ENCODE assay signal across 23 cellular contexts in the genomic region with DNA sequence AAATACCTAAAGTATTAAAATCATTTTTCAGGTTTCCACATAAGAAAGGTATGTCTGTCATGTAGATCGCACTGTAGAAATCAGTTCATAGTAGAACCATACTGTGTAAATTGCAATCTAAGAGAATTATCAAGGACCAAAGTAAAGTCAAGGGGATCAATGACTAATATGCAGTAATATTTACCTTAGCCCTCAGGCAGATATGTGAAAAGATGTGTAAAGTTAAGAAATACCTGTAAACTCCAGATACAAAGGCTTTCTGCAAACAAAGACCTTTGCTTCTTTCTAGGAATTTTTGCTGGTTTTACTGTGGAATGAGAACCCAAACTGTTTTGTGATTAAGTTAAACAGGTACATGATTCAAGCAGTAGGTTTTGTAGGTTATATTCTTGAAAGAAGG. TPM values are rescaled to one million over a fixed set of nuclear protein-coding genes. Genes with fewer than 3 reads are reported as not detected.
A peak's percentile ranks its signal among the peaks of the same experiment; 100 is the strongest.
DNase-seq lines count a peak whose midpoint lies in the region; ATAC-seq and TF ChIP-seq lines count a peak whose summit lies in the region.
"Had no signal": no experiment of that assay in that cellular context is flagged by ENCODE, and none has a peak within 500 bp of the region (broad histone marks: within the 10 kb centered on the region; RNA-seq: fewer than 3 reads in every experiment).

No MANE protein-coding gene starts in this region.

- H3K4me1 ChIP-seq in HEK293 (ENCODE audit: control insufficient read depth, insufficient read depth, low read length) = no peaks in the 10 kb centered on the region
- H3K4me1 ChIP-seq: prostate gland, testis had no signal

- peaks cover 33% of the 10 kb centered on the region for H3K9me3 Mint-ChIP-seq in T-helper 1 cell treated with Interleukin-12 subunit alpha and Interleukin-12 subunit beta and Interleukin-4 antibody, amounts not matched to agents 30 μg/mL and 1 μg/mL, for 36 hours
- H3K9me3 Mint-ChIP-seq in activated naive CD8-positive, alpha-beta T cell treated with anti-CD3 and anti-CD28 coated beads, Interleukin-2, amount 10 ng/mL, durations not matched to agents 7 days and 5 days = peaks cover 11% of the 10 kb centered on the region
- H3K9me3 Mint-ChIP-seq in neural crest cell = peaks cover 14% of the 10 kb centered on the region

- H3K27ac ChIP-seq in HEK293 (ENCODE audit: extremely low read depth, low read depth, low read length) = no peak overlapping the region
- H3K27ac ChIP-seq: BLaER1, prostate gland, testis had no signal

- peak overlapping the region; percentile 39 for H3K4me3 Mint-ChIP-seq in T-helper 1 cell treated with Interleukin-12 subunit alpha and Interleukin-12 subunit beta and Interleukin-4 antibody, amounts not matched to agents 30 μg/mL and 1 μg/mL, for 36 hours
- peak overlapping the region; percentile 23 for H3K4me3 Mint-ChIP-seq in activated naive CD8-positive, alpha-beta T cell treated with anti-CD3 and anti-CD28 coated beads, Interleukin-2, amount 10 ng/mL, durations not matched to agents 7 days and 5 days
- no peak overlapping the region for H3K4me3 Mint-ChIP-seq in neural crest cell
- H3K4me3 Mint-ChIP-seq: nephron progenitor cell; T-helper 2 cell treated with Interferon-gamma antibody and Interleukin-4, amounts not matched to agents 5 μg/mL and 100 μg/mL, for 36 hours had no signal

- no peaks in the 10 kb centered on the region for H3K27me3 Mint-ChIP-seq in T-helper 1 cell treated with Interleukin-12 subunit alpha and Interleukin-12 subunit beta and Interleukin-4 antibody, amounts not matched to agents 30 μg/mL and 1 μg/mL, for 36 hours (ENCODE audit: low read depth)
- no peaks in the 10 kb centered on the region for H3K27me3 Mint-ChIP-seq in activated naive CD8-positive, alpha-beta T cell treated with anti-CD3 and anti-CD28 coated beads, Interleukin-2, amount 10 ng/mL, durations not matched to agents 7 days and 5 days
- no peaks in the 10 kb centered on the region for H3K27me3 Mint-ChIP-seq in neural crest cell (ENCODE audit: low read depth)

- H3K36me3 ChIP-seq in HEK293 (ENCODE audit: control insufficient read depth in 2 of 2, insufficient read depth in 1 of 2, low read length in 2 of 2) = peaks cover 0 to 8% of the 10 kb centered on the region in 2 experiments; a peak in 2 of 3 replicates
- H3K36me3 ChIP-seq: prostate gland had no signal

- DNase-seq in T-helper 1 cell (no peak), neural crest cell (ENCODE audit: low read depth, low spot score) (no peak), HUDEP-2 (lab: John Stamatoyannopoulos, UW; ENCODE audit: unreplicated experiment in 76 of 76) (no peak), GF-D8 (lab: John Stamatoyannopoulos, UW) (no peak), HK-2 (ENCODE audit: unreplicated experiment) (no peak)
- DNase-seq in activated naive CD8-positive, alpha-beta T cell treated with anti-CD3 and anti-CD28 coated beads, Interleukin-2, amount 10 ng/mL, durations not matched to agents 7 days and 5 days = no peak
- DNase-seq: 8988T; activated CD4-positive, CD25-positive, alpha-beta regulatory T cell; activated naive CD4-positive, alpha-beta T cell; hippocampal formation; KG1; kidney; NCI-H1092 treated with DMSO at 0.1 percent for 48 hours; NCI-H69; nephron progenitor cell; stimulated activated CD4-positive, alpha-beta T cell treated with anti-CD3 and anti-CD28 coated beads, Interleukin-4, amount 100 ng/mL, for 24 hours; testis had no signal

- H3K4me3 ChIP-seq in HEK293 (ENCODE audit: low read depth, low read length) = no peak overlapping the region
- H3K4me3 ChIP-seq: BLaER1, prostate gland, skin epidermis, testis had no signal

- no peak overlapping the region for H3K27ac Mint-ChIP-seq in T-helper 1 cell treated with Interleukin-12 subunit alpha and Interleukin-12 subunit beta and Interleukin-4 antibody, amounts not matched to agents 30 μg/mL and 1 μg/mL, for 36 hours
- H3K27ac Mint-ChIP-seq in activated naive CD8-positive, alpha-beta T cell treated with anti-CD3 and anti-CD28 coated beads, Interleukin-2, amount 10 ng/mL, durations not matched to agents 7 days and 5 days = no peak overlapping the region
- peak overlapping the region; percentile 74 for H3K27ac Mint-ChIP-seq in neural crest cell (ENCODE audit: unreplicated experiment)
- H3K27ac Mint-ChIP-seq: nephron progenitor cell; T-helper 2 cell treated with Interferon-gamma antibody and Interleukin-4, amounts not matched to agents 5 μg/mL and 100 μg/mL, for 36 hours had no signal

- no peak for ATAC-seq in activated naive CD8-positive, alpha-beta T cell treated with anti-CD3 and anti-CD28 coated beads, Interleukin-2, amount 10 ng/mL, durations not matched to agents 7 days and 5 days (ENCODE audit: low read depth)

- POLR2A ChIA-PET in HEK293 (lab: Yijun Ruan, JAX) = no interaction called here
- POLR2A ChIA-PET in activated naive CD8-positive, alpha-beta T cell treated with anti-CD3 and anti-CD28 coated beads, Interleukin-2, amount 10 ng/mL, durations not matched to agents 7 days and 5 days (lab: Charles Lee) = no interaction called here

- peaks cover 37% of the 10 kb centered on the region for H3K36me3 Mint-ChIP-seq in T-helper 1 cell treated with Interleukin-12 subunit alpha and Interleukin-12 subunit beta and Interleukin-4 antibody, amounts not matched to agents 30 μg/mL and 1 μg/mL, for 36 hours (ENCODE audit: low read depth)
- H3K36me3 Mint-ChIP-seq in activated naive CD8-positive, alpha-beta T cell treated with anti-CD3 and anti-CD28 coated beads, Interleukin-2, amount 10 ng/mL, durations not matched to agents 7 days and 5 days = peaks cover 42% of the 10 kb centered on the region
- peaks cover 29% of the 10 kb centered on the region for H3K36me3 Mint-ChIP-seq in neural crest cell (ENCODE audit: low read depth)

- TF ChIP-seq CTCF in HEK293 (tag by site-specific recombination; IDR thresholded peaks at IDR 0.05) (no peak), neural crest cell (conservative IDR thresholded peaks at IDR 0.05) (no peak)

- peaks cover 27% of the 10 kb centered on the region for H3K4me1 Mint-ChIP-seq in T-helper 1 cell treated with Interleukin-12 subunit alpha and Interleukin-12 subunit beta and Interleukin-4 antibody, amounts not matched to agents 30 μg/mL and 1 μg/mL, for 36 hours (ENCODE audit: low read depth)
- peaks cover 33% of the 10 kb centered on the region for H3K4me1 Mint-ChIP-seq in activated naive CD8-positive, alpha-beta T cell treated with anti-CD3 and anti-CD28 coated beads, Interleukin-2, amount 10 ng/mL, durations not matched to agents 7 days and 5 days
- peaks cover 31% of the 10 kb centered on the region for H3K4me1 Mint-ChIP-seq in neural crest cell
- H3K4me1 Mint-ChIP-seq: nephron progenitor cell had no signal

- CTCF ChIA-PET in HEK293 (lab: Yijun Ruan, JAX) = no interaction called here

- H3K9me3 ChIP-seq in HEK293 (ENCODE audit: control insufficient read depth, insufficient read depth, low read depth, low read length) = no peaks in the 10 kb centered on the region
- H3K9me3 ChIP-seq: prostate gland, testis had no signal

TF ChIP-seq in HEK293, 187 proteins besides CTCF, POLR2A, EP300 and RAD21:
- TF ChIP-seq ZNF19 (tag by site-specific recombination; IDR thresholded peaks at IDR 0.05; ENCODE audit: low read depth) (no peak), ZNF530 (tag by site-specific recombination; IDR thresholded peaks at IDR 0.05; ENCODE audit: low read depth) (no peak), ZNF24 (tag by site-specific recombination; IDR thresholded peaks at IDR 0.05) (no peak), ZNF138 (tag by site-specific recombination; IDR thresholded peaks at IDR 0.05; ENCODE audit: borderline replicate concordance) (no peak), SP2 (tag by site-specific recombination; IDR thresholded peaks at IDR 0.05) (no peak), ZNF114 (tag by site-specific recombination; IDR thresholded peaks at IDR 0.05) (no peak)
- TF ChIP-seq, protein P1, sequence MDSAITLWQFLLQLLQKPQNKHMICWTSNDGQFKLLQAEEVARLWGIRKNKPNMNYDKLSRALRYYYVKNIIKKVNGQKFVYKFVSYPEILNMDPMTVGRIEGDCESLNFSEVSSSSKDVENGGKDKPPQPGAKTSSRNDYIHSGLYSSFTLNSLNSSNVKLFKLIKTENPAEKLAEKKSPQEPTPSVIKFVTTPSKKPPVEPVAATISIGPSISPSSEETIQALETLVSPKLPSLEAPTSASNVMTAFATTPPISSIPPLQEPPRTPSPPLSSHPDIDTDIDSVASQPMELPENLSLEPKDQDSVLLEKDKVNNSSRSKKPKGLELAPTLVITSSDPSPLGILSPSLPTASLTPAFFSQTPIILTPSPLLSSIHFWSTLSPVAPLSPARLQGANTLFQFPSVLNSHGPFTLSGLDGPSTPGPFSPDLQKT (IDR thresholded peaks at IDR 0.05; ENCODE audit: borderline replicate concordance, low read depth, low read length) = no peak
- TF ChIP-seq, protein P2, sequence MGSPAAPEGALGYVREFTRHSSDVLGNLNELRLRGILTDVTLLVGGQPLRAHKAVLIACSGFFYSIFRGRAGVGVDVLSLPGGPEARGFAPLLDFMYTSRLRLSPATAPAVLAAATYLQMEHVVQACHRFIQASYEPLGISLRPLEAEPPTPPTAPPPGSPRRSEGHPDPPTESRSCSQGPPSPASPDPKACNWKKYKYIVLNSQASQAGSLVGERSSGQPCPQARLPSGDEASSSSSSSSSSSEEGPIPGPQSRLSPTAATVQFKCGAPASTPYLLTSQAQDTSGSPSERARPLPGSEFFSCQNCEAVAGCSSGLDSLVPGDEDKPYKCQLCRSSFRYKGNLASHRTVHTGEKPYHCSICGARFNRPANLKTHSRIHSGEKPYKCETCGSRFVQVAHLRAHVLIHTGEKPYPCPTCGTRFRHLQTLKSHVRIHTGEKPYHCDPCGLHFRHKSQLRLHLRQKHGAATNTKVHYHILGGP (tag by site-specific recombination; IDR thresholded peaks at IDR 0.05) = peak; percentile 25; the same call in 1 of the 2 replicates

RNA-seq across cellular contexts. Expression of a gene that starts 11.6 kb away (rescaled TPM):
- total RNA-seq in activated naive CD8-positive, alpha-beta T cell treated with anti-CD3 and anti-CD28 coated beads, Interleukin-2, amount 10 ng/mL, durations not matched to agents 7 days and 5 days = 10 to 100 TPM; 27.6 to 29.8 TPM
- total RNA-seq in neural crest cell = 19.7 and 20.0 TPM in 2 replicates

RNA-seq across cellular contexts. Expression of a gene that starts 11.8 kb away (rescaled TPM):
- total RNA-seq in activated naive CD8-positive, alpha-beta T cell treated with anti-CD3 and anti-CD28 coated beads, Interleukin-2, amount 10 ng/mL, durations not matched to agents 7 days and 5 days = 10 to 100 TPM; 33.9 to 39.3 TPM
- 24.6 and 25.5 TPM in 2 replicates for total RNA-seq in neural crest cell
